23 cellular contexts compared by ENCODE assay signal in the genomic region with DNA sequence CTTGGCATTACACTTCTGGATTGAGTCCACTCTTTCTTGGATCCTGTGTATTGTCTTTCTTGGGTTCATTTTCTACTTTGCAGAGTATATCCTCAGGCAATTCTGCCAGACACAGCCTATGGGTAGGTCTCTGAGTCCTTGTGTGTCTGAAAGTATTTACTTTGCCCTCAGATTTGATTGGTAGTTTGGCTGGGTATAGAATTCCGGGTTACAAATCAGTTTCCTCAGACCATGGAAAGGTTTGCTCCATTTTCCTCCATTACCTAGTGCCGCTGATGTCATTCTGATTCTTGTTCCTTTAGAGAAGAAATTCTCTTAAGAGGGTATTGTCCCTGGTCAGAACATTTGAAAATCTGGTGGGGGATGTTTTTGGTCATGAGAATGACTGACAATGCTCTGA.
"Had no signal": no experiment of that assay in that cellular context is flagged by ENCODE, and none has a peak within 500 bp of the region (broad histone marks: within the 10 kb centered on the region; RNA-seq: fewer than 3 reads in every experiment).

No MANE protein-coding gene starts in this region.

- FAIRE-seq: colon, endothelial cell of umbilical vein had no signal

- DNase-seq: dermis blood vessel endothelial cell; dorsolateral prefrontal cortex; effector CD4-positive, alpha-beta T cell; effector memory CD4-positive, alpha-beta T cell; foreskin fibroblast; foreskin melanocyte; gastrocnemius medialis; heart left ventricle; hypothalamus; immature natural killer cell; islet precursor cell; left cardiac atrium; left lung; left ventricle myocardium superior; lower lobe of right lung; mesenchymal stem cell; mucosa of descending colon; naive B cell had no signal

- H3K79me2 ChIP-seq: hepatocyte had no signal

- ATAC-seq: gastrocnemius medialis, heart left ventricle, left cardiac atrium, left lung, left ventricle myocardium superior, lower lobe of right lung, mucosa of descending colon had no signal

- H2AFZ ChIP-seq: hepatocyte had no signal

- H3K36me3 ChIP-seq: esophagus muscularis mucosa, gastrocnemius medialis, heart left ventricle, left lung, lower lobe of right lung had no signal

- H3K4me3 ChIP-seq: coronary artery, dorsolateral prefrontal cortex, esophagus muscularis mucosa, gastrocnemius medialis, heart left ventricle, hepatocyte, left lung, lower lobe of right lung, mucosa of descending colon had no signal

- H3K4me2 ChIP-seq: hepatocyte had no signal

- H3K27ac ChIP-seq: coronary artery, dorsolateral prefrontal cortex, esophagus muscularis mucosa, gastrocnemius medialis, heart left ventricle, hepatocyte, left lung, lower lobe of right lung had no signal

- H3K9me3 ChIP-seq: gastrocnemius medialis, mucosa of descending colon had no signal

- H3K27me3 ChIP-seq: dorsolateral prefrontal cortex had no signal
